10 cellular contexts compared by ENCODE assay signal in the genomic region with DNA sequence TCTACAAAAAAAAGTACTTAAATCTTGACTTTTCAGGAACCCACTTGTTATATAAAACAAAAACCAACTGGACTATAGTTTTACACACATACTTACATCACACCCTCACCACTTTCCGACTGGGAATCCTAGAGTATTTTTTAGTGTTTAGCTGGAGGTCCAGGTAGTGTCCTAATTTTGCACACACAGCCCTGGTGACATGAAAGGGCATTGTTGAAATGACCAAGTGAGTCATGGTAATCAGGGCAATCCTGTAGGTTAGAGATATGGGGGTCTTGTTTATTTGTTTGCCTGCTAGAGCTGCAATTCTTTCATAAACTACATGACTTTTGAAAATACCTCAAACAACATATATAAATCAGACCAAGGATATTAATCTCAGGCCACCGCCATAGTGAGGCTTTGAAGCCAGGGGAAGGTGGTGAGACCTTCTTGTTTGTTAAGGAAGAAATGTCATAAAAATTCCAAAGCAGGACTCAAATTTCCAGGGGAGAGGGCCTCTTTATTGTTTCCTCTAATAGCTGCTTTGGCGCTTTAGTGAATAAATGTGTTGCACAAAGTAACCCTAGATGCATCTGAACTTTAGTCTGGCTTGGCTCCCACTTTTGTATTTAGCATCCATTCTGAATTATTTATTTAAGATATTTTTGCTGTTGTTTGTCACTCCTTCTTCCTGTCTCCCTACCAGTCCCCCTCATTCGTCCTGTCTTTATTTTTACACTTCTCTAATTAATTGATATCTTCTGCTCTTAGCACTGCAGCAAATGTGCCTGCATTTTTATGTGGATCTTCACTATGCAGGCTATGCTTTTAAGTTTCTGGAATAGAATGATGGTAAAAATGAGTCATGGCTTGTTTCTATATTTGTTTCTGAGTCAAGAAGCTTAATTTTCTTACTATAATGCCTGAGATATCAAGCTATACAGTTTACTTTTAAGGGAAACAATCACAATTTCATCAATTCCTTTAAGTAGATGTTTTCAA.
DNase-seq lines count a peak whose midpoint lies in the region; ATAC-seq and TF ChIP-seq lines count a peak whose summit lies in the region.
"Had no signal": no experiment of that assay in that cellular context is flagged by ENCODE, and none has a peak within 500 bp of the region (broad histone marks: within the 10 kb centered on the region; RNA-seq: fewer than 3 reads in every experiment).

No MANE protein-coding gene starts in this region.

- H3K36me3 ChIP-seq in GM23338 (ENCODE audit: insufficient read depth) (no peaks in the 10 kb centered on the region), skeletal muscle tissue (ENCODE audit: control insufficient read depth in 3 of 3, insufficient read depth in 3 of 3, low read length in 3 of 3) (no peaks in the 10 kb centered on the region)

- no peaks in the 10 kb centered on the region; the same call in 1 of the 2 replicates for H3F3A ChIP-seq in GM23338 (replicated peaks; ENCODE audit: low read depth)

- H3K27ac ChIP-seq in GM23338 (ENCODE audit: low read depth) (no peak overlapping the region; the same call in 1 of the 2 replicates), skeletal muscle tissue (ENCODE audit: low read depth, low read length) (peak overlapping the region; percentile 87)

- H3K9me3 ChIP-seq in skeletal muscle tissue (ENCODE audit: control insufficient read depth in 3 of 3, low read length in 3 of 3): no peaks in the 10 kb centered on the region

- H3K9me2 ChIP-seq in GM23338 (ENCODE audit: insufficient read depth): no peaks in the 10 kb centered on the region

- ATAC-seq in GM23338: no peak
- ATAC-seq in SK-N-SH treated with all-trans-retinoic acid at 6 μM for 48 hours: peak; percentile 63
- ATAC-seq in GM19324 (IDR thresholded peaks at IDR 0.05; ENCODE audit: low FRiP score, unreplicated experiment): no peak
- no peak for ATAC-seq in HG02884 (IDR thresholded peaks at IDR 0.05; ENCODE audit: unreplicated experiment)
- ATAC-seq: K562 had no signal

- H2AFZ ChIP-seq in GM23338: no peak overlapping the region
- H2AFZ ChIP-seq: parathyroid adenoma had no signal

- no peak overlapping the region for H3K4me3 Mint-ChIP-seq in GM23338

- H3K36me3 Mint-ChIP-seq in GM23338 (ENCODE audit: low read depth): no peaks in the 10 kb centered on the region

- H3K9me3 Mint-ChIP-seq in GM23338: no peaks in the 10 kb centered on the region

- TF ChIP-seq CTCF in GM23338 (conservative IDR thresholded peaks at IDR 0.05; ENCODE audit: low read depth in 2 of 2) (no peak), fibroblast of pulmonary artery (IDR thresholded peaks at IDR 0.05; ENCODE audit: low read length, missing control alignments) (no peak)

- no peaks in the 10 kb centered on the region for H3K27me3 Mint-ChIP-seq in GM23338 (ENCODE audit: insufficient read depth, low read depth, poor library complexity)

- H3K4me3 ChIP-seq in GM23338: no peak overlapping the region
- H3K4me3 ChIP-seq in fibroblast of pulmonary artery (replicated peaks; ENCODE audit: low read depth, low read length): no peak overlapping the region
- no peak overlapping the region for H3K4me3 ChIP-seq in skeletal muscle tissue (ENCODE audit: low read length in 3 of 3)
- H3K4me3 ChIP-seq: K562 had no signal

- DNase-seq in GM23338 (ENCODE audit: low spot score) (no peak), fibroblast of pulmonary artery (ENCODE audit: low read depth) (peak; percentile 69), D341Med (ENCODE audit: low spot score) (no peak), SKM-1 treated with dmso at 0.1 percent for 144 hours (lab: John Stamatoyannopoulos, UW; ENCODE audit: unreplicated experiment) (no peak)

- H3K79me2 ChIP-seq in GM23338 (replicated peaks; ENCODE audit: insufficient read depth): no peaks in the 10 kb centered on the region
- H3K79me2 ChIP-seq: parathyroid adenoma had no signal

- H3K27me3 ChIP-seq in GM23338 (ENCODE audit: insufficient read depth) (no peaks in the 10 kb centered on the region), skeletal muscle tissue (ENCODE audit: control insufficient read depth in 3 of 3, insufficient read depth in 3 of 3, low read length in 3 of 3) (no peaks in the 10 kb centered on the region)

- H3K27ac Mint-ChIP-seq in GM23338: peak overlapping the region; percentile 38; the same call in 1 of the 2 replicates

- H3K4me1 Mint-ChIP-seq in GM23338: peaks cover 81% of the 10 kb centered on the region

- H3K4me1 ChIP-seq in GM23338 (ENCODE audit: insufficient read depth): peaks cover 77% of the 10 kb centered on the region
- H3K4me1 ChIP-seq in skeletal muscle tissue (ENCODE audit: control insufficient read depth in 3 of 3, insufficient read depth in 3 of 3, low read length in 3 of 3): peaks cover 48 to 60% (median 57%) of the 10 kb centered on the region in 3 donors

- no peak overlapping the region for H3K4me2 ChIP-seq in GM23338

- H3K9ac ChIP-seq in skeletal muscle tissue (ENCODE audit: low read depth in 1 of 3, low read length in 3 of 3): no peak overlapping the region
- H3K9ac ChIP-seq: parathyroid adenoma had no signal

- H4K20me1 ChIP-seq in GM23338 (replicated peaks; ENCODE audit: insufficient read depth): no peaks in the 10 kb centered on the region

TF ChIP-seq in GM23338, 12 proteins besides CTCF, POLR2A, EP300 and RAD21 (continues in another document):
- TF ChIP-seq CREB1 (CRISPR knock-in tag; IDR thresholded peaks at IDR 0.05; ENCODE audit: low read depth): no peak
- TF ChIP-seq, protein P1, sequence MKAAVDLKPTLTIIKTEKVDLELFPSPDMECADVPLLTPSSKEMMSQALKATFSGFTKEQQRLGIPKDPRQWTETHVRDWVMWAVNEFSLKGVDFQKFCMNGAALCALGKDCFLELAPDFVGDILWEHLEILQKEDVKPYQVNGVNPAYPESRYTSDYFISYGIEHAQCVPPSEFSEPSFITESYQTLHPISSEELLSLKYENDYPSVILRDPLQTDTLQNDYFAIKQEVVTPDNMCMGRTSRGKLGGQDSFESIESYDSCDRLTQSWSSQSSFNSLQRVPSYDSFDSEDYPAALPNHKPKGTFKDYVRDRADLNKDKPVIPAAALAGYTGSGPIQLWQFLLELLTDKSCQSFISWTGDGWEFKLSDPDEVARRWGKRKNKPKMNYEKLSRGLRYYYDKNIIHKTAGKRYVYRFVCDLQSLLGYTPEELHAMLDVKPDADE (IDR thresholded peaks at IDR 0.05): no peak

TF ChIP-seq in SK-N-SH treated with all-trans-retinoic acid at 6 μM for 48 hours, 23 proteins besides CTCF, POLR2A, EP300 and RAD21 (continues in another document):
- TF ChIP-seq ESRRG (CRISPR knock-in tag; IDR thresholded peaks at IDR 0.05) (no peak), TCF4 (CRISPR knock-in tag; IDR thresholded peaks at IDR 0.05; ENCODE audit: borderline replicate concordance) (no peak), TOX (CRISPR knock-in tag; IDR thresholded peaks at IDR 0.05; ENCODE audit: borderline replicate concordance) (no peak), OSR1 (CRISPR knock-in tag; IDR thresholded peaks at IDR 0.05) (no peak), SNAI2 (CRISPR knock-in tag; IDR thresholded peaks at IDR 0.05) (no peak), ZFP3 (CRISPR knock-in tag; IDR thresholded peaks at IDR 0.05) (no peak), ZNF565 (CRISPR knock-in tag; conservative IDR thresholded peaks at IDR 0.05; ENCODE audit: low read depth) (no peak), ZC3H10 (CRISPR knock-in tag; IDR thresholded peaks at IDR 0.05) (no peak), BACH2 (CRISPR knock-in tag; IDR thresholded peaks at IDR 0.05; ENCODE audit: borderline replicate concordance) (no peak), PPARA (CRISPR knock-in tag; IDR thresholded peaks at IDR 0.05; ENCODE audit: borderline replicate concordance) (no peak), ISL1 (CRISPR knock-in tag; IDR thresholded peaks at IDR 0.05) (no peak), GLIS3 (CRISPR knock-in tag; IDR thresholded peaks at IDR 0.05) (no peak), ARNTL (CRISPR knock-in tag; IDR thresholded peaks at IDR 0.05; ENCODE audit: borderline replicate concordance, low read depth) (no peak)
- TF ChIP-seq, protein P2, sequence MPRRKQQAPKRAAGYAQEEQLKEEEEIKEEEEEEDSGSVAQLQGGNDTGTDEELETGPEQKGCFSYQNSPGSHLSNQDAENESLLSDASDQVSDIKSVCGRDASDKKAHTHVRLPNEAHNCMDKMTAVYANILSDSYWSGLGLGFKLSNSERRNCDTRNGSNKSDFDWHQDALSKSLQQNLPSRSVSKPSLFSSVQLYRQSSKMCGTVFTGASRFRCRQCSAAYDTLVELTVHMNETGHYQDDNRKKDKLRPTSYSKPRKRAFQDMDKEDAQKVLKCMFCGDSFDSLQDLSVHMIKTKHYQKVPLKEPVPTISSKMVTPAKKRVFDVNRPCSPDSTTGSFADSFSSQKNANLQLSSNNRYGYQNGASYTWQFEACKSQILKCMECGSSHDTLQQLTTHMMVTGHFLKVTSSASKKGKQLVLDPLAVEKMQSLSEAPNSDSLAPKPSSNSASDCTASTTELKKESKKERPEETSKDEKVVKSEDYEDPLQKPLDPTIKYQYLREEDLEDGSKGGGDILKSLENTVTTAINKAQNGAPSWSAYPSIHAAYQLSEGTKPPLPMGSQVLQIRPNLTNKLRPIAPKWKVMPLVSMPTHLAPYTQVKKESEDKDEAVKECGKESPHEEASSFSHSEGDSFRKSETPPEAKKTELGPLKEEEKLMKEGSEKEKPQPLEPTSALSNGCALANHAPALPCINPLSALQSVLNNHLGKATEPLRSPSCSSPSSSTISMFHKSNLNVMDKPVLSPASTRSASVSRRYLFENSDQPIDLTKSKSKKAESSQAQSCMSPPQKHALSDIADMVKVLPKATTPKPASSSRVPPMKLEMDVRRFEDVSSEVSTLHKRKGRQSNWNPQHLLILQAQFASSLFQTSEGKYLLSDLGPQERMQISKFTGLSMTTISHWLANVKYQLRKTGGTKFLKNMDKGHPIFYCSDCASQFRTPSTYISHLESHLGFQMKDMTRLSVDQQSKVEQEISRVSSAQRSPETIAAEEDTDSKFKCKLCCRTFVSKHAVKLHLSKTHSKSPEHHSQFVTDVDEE (CRISPR knock-in tag; IDR thresholded peaks at IDR 0.05): no peak
- TF ChIP-seq, protein P3, sequence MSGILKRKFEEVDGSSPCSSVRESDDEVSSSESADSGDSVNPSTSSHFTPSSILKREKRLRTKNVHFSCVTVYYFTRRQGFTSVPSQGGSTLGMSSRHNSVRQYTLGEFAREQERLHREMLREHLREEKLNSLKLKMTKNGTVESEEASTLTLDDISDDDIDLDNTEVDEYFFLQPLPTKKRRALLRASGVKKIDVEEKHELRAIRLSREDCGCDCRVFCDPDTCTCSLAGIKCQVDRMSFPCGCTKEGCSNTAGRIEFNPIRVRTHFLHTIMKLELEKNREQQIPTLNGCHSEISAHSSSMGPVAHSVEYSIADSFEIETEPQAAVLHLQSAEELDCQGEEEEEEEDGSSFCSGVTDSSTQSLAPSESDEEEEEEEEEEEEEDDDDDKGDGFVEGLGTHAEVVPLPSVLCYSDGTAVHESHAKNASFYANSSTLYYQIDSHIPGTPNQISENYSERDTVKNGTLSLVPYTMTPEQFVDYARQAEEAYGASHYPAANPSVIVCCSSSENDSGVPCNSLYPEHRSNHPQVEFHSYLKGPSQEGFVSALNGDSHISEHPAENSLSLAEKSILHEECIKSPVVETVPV (CRISPR knock-in tag; IDR thresholded peaks at IDR 0.05): no peak
